ENCODE assay signal across 11 cellular contexts in the genomic region with DNA sequence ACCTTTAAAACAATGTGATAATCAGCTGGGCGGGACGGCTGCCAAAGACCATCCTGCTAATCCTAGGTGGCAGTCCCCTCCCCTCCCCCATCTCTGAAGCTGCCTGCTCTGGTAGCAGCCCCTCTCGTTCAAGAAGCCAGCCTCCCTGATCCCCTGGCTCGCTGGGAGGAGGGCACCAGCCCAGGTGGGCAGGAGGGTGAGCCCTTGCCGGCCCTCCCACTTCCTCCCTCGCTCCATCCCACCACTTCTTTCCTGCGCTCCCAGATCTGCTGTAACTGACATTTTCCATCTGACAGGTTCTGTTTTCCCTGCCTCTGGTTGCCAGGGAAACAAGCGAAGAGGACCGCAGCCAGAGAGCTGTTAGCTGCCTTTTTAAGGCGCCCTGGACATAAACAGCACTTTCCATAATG.
DNase-seq lines count a peak whose midpoint lies in the region; ATAC-seq, FAIRE-seq and TF ChIP-seq lines count a peak whose summit lies in the region.
"Had no signal": no experiment of that assay in that cellular context is flagged by ENCODE, and none has a peak within 500 bp of the region (broad histone marks: within the 10 kb centered on the region; RNA-seq: fewer than 3 reads in every experiment).

No MANE protein-coding gene starts in this region.

- peak overlapping the region in 2 of 3 experiments; percentile 10 to 13 for H3K4me3 Mint-ChIP-seq in nephron
- H3K4me3 Mint-ChIP-seq: naive thymus-derived CD4-positive, alpha-beta T cell had no signal

- no peaks in the 10 kb centered on the region for H3K36me3 Mint-ChIP-seq in nephron (ENCODE audit: low read depth)
- H3K36me3 Mint-ChIP-seq: naive thymus-derived CD4-positive, alpha-beta T cell had no signal

- no peaks in the 10 kb centered on the region for H3K9me3 Mint-ChIP-seq in nephron

- DNase-seq in DMS 273 treated with DMSO at 0.1 percent for 48 hours (lab: John Stamatoyannopoulos, UW) = peak; percentile 70
- peak; percentile 87 for DNase-seq in NCI-H2171 (lab: John Stamatoyannopoulos, UW)
- peak; percentile 14 for DNase-seq in dermis blood vessel endothelial cell
- no peak for DNase-seq in RCC 7860 (ENCODE audit: low spot score)
- DNase-seq in HT-29 (ENCODE audit: low spot score) = no peak
- no peak for DNase-seq in DMS114 treated with DMSO at 0.1 percent for 48 hours (lab: John Stamatoyannopoulos, UW; ENCODE audit: unreplicated experiment)
- DNase-seq: esophagus squamous epithelium; naive thymus-derived CD4-positive, alpha-beta T cell; stimulated activated CD8-positive, alpha-beta memory T cell treated with anti-CD3 and anti-CD28 coated beads, Interleukin-4, amount 100 ng/mL, for 48 hours had no signal

- peak overlapping the region in 2 of 3 experiments; percentile 2 to 61 for H3K27ac Mint-ChIP-seq in nephron
- H3K27ac Mint-ChIP-seq: naive thymus-derived CD4-positive, alpha-beta T cell had no signal

- TF ChIP-seq CTCF in nephron (IDR thresholded peaks at IDR 0.05; ENCODE audit: unreplicated experiment in 3 of 3) = no peak

- peaks cover 73% of the 10 kb centered on the region for H3K27me3 Mint-ChIP-seq in nephron (ENCODE audit: low read depth)

- ATAC-seq in GM18858 (IDR thresholded peaks at IDR 0.05; ENCODE audit: unreplicated experiment) = no peak
- ATAC-seq: naive thymus-derived CD4-positive, alpha-beta T cell had no signal

- H3K4me1 Mint-ChIP-seq in nephron = peaks cover 32% of the 10 kb centered on the region

- no peak for FAIRE-seq in RCC 7860 (lab: Jason Lieb, UNC)

Comparison
In these comparisons a context has a peak if more than half of its experiments do, and no peak if none do; other contexts are left out.
1. DNase-seq: peak in DMS 273 treated with DMSO at 0.1 percent for 48 hours (single experiment), NCI-H2171 (single experiment) and dermis blood vessel endothelial cell (single experiment); none in RCC 7860 (single experiment), HT-29 (single experiment) and DMS114 treated with DMSO at 0.1 percent for 48 hours (single experiment).